10 cellular contexts compared by ENCODE assay signal in the genomic region with DNA sequence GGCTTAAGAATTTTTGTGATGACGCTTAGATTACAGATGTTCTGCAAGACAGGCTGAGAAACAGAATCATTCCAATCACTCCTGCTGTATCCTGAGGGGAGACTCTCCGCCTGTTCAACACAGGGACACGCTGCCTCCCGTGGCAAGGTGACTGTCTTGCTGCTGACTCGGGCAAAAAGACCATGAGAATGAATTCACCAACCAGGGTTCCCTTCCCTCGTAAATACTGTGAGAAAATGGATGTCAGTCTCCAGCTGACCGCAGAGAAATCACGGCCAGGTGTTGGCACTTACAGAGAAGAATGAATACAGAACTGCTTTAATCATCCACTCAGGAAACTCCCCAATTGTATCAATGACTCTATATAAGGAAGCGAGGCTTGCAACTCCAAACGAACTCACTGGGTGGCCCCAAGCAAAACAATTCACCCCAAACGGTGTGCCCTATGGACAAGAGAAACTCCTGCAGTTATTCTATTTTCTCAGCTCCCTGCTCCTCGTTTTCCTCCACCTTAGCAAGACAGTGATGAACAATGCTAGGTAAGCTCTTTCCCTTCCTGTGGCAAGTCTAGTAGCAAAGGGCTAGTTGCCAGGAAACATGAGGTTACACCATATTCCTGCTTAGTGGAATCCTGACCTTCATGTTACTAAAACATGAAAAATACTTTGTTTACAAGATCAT. TPM values are rescaled to one million over a fixed set of nuclear protein-coding genes. Genes with fewer than 3 reads are reported as not detected.
DNase-seq lines count a peak whose midpoint lies in the region; ATAC-seq and TF ChIP-seq lines count a peak whose summit lies in the region.
"Had no signal": no experiment of that assay in that cellular context is flagged by ENCODE, and none has a peak within 500 bp of the region (broad histone marks: within the 10 kb centered on the region; RNA-seq: fewer than 3 reads in every experiment).

No MANE protein-coding gene starts in this region.

- H3K9me3 ChIP-seq in PC-3 (ENCODE audit: low read length), result no peaks in the 10 kb centered on the region

- H2AFZ ChIP-seq in PC-3 (ENCODE audit: low read length), result no peak overlapping the region

- intact Hi-C loops in activated CD4-positive, alpha-beta memory T cell treated with anti-CD3 and anti-CD28 coated beads for 36 hours (cut with micrococcal nuclease), result loop anchor here (5.0 kb wide), 1 partner anchor 64 kb away; no protein-coding TSS in a partner anchor
- intact Hi-C loops in PC-3 (cut with micrococcal nuclease), result loop anchor here (2.0 to 5.0 kb wide), 5 partner anchors 18 to 100 kb away; a partner anchor contains a TSS

- H3K4me3 Mint-ChIP-seq in activated CD4-positive, alpha-beta memory T cell treated with anti-CD3 and anti-CD28 coated beads for 36 hours, result no peak overlapping the region
- H3K4me3 Mint-ChIP-seq in activated CD4-positive, alpha-beta memory T cell treated with anti-CD3 and anti-CD28 coated beads, Interleukin-2, amount 10 ng/mL, durations not matched to agents 7 days and 5 days, result no peak overlapping the region
- H3K4me3 Mint-ChIP-seq in stimulated activated naive B cell treated with anti-CD40 and anti-IgM and Interleukin-4, amounts not matched to agents 10 μg/mL and 1 μg/mL and 100 μg/mL, for 72 hours, result peak overlapping the region; percentile 64 to 72
- H3K4me3 Mint-ChIP-seq: activated naive CD8-positive, alpha-beta T cell treated with anti-CD3 and anti-CD28 coated beads, Interleukin-2, amount 10 ng/mL, durations not matched to agents 7 days and 5 days had no signal

- H4K20me1 ChIP-seq in PC-3 (ENCODE audit: low read length), result no peaks in the 10 kb centered on the region

- DNase-seq in activated CD4-positive, alpha-beta memory T cell treated with anti-CD3 and anti-CD28 coated beads for 36 hours, result peak; percentile 20
- no peak for DNase-seq in activated CD4-positive, alpha-beta memory T cell treated with anti-CD3 and anti-CD28 coated beads, Interleukin-2, amount 10 ng/mL, durations not matched to agents 7 days and 5 days
- DNase-seq in PC-3 (peak; percentile 68), glomerular visceral epithelial cell (ENCODE audit: extremely low spot score) (peak; percentile 91), HuH-7.5 (ENCODE audit: low spot score) (no peak)
- peak; percentile 49 for DNase-seq in stimulated activated naive B cell treated with anti-CD40 and anti-IgM and Interleukin-4, amounts not matched to agents 10 μg/mL and 1 μg/mL and 100 μg/mL, for 72 hours
- DNase-seq: activated naive CD8-positive, alpha-beta T cell treated with anti-CD3 and anti-CD28 coated beads, Interleukin-2, amount 10 ng/mL, durations not matched to agents 7 days and 5 days; DND-41 had no signal

- ATAC-seq in HG03135 (IDR thresholded peaks at IDR 0.05; ENCODE audit: unreplicated experiment) (peak; percentile 51), PC-3 (peak; percentile 43), GM18867 (IDR thresholded peaks at IDR 0.05; ENCODE audit: unreplicated experiment) (no peak)
- peak; percentile 79 for ATAC-seq in stimulated activated naive B cell treated with anti-CD40 and anti-IgM and Interleukin-4, amounts not matched to agents 10 μg/mL and 1 μg/mL and 100 μg/mL, for 72 hours (replicated peaks)

- no peaks in the 10 kb centered on the region for H3K36me3 ChIP-seq in PC-3 (ENCODE audit: low read depth, low read length)

- H3K4me3 ChIP-seq in PC-3 (ENCODE audit: low read length), result peak overlapping the region; percentile 7; the same call in 1 of the 2 replicates

- H3K27ac Mint-ChIP-seq in activated CD4-positive, alpha-beta memory T cell treated with anti-CD3 and anti-CD28 coated beads for 36 hours, result no peak overlapping the region
- H3K27ac Mint-ChIP-seq in activated CD4-positive, alpha-beta memory T cell treated with anti-CD3 and anti-CD28 coated beads, Interleukin-2, amount 10 ng/mL, durations not matched to agents 7 days and 5 days, result no peak overlapping the region
- peak overlapping the region; percentile 98 for H3K27ac Mint-ChIP-seq in stimulated activated naive B cell treated with anti-CD40 and anti-IgM and Interleukin-4, amounts not matched to agents 10 μg/mL and 1 μg/mL and 100 μg/mL, for 72 hours
- H3K27ac Mint-ChIP-seq: activated naive CD8-positive, alpha-beta T cell treated with anti-CD3 and anti-CD28 coated beads, Interleukin-2, amount 10 ng/mL, durations not matched to agents 7 days and 5 days had no signal

- TF ChIP-seq CTCF in PC-3 (conservative IDR thresholded peaks at IDR 0.05; ENCODE audit: low read depth, low read length), result peak; percentile 39; the same call in 1 of the 2 replicates

- peaks cover 15% of the 10 kb centered on the region for H3F3A ChIP-seq in PC-3 (ENCODE audit: low read length, unreplicated experiment)

- H3K4me1 Mint-ChIP-seq in activated CD4-positive, alpha-beta memory T cell treated with anti-CD3 and anti-CD28 coated beads for 36 hours (ENCODE audit: low read depth), result peaks cover 39% of the 10 kb centered on the region
- peaks cover 18% of the 10 kb centered on the region for H3K4me1 Mint-ChIP-seq in activated CD4-positive, alpha-beta memory T cell treated with anti-CD3 and anti-CD28 coated beads, Interleukin-2, amount 10 ng/mL, durations not matched to agents 7 days and 5 days
- peaks cover 65 to 94% of the 10 kb centered on the region in 2 donors for H3K4me1 Mint-ChIP-seq in stimulated activated naive B cell treated with anti-CD40 and anti-IgM and Interleukin-4, amounts not matched to agents 10 μg/mL and 1 μg/mL and 100 μg/mL, for 72 hours

- POLR2A ChIA-PET in activated CD4-positive, alpha-beta memory T cell treated with anti-CD3 and anti-CD28 coated beads for 36 hours (lab: Charles Lee), result no interaction called here
- POLR2A ChIA-PET in activated CD4-positive, alpha-beta memory T cell treated with anti-CD3 and anti-CD28 coated beads, Interleukin-2, amount 10 ng/mL, durations not matched to agents 7 days and 5 days (lab: Charles Lee), result no interaction called here
- POLR2A ChIA-PET in PC-3 (lab: Charles Lee; ENCODE audit: unreplicated experiment), result no interaction called here

- CTCF ChIA-PET in activated CD4-positive, alpha-beta memory T cell treated with anti-CD3 and anti-CD28 coated beads for 36 hours (lab: Charles Lee), result interaction anchor here (1.2 to 1.5 kb wide), 2 partner anchors 61 to 64 kb away, joined by 3 to 4 read pairs; no protein-coding TSS in a partner anchor
- CTCF ChIA-PET in activated CD4-positive, alpha-beta memory T cell treated with anti-CD3 and anti-CD28 coated beads, Interleukin-2, amount 10 ng/mL, durations not matched to agents 7 days and 5 days (lab: Charles Lee), result no interaction called here
- CTCF ChIA-PET in PC-3 (lab: Charles Lee), result interaction anchor here (0.5 to 1.4 kb wide), 5 partner anchors 19 to 418 kb away, joined by 3 to 7 read pairs (median 5); no protein-coding TSS in a partner anchor

- peaks cover 45% of the 10 kb centered on the region for H3K4me1 ChIP-seq in PC-3 (ENCODE audit: insufficient read depth, low read length)

- H3K9me3 Mint-ChIP-seq in activated CD4-positive, alpha-beta memory T cell treated with anti-CD3 and anti-CD28 coated beads for 36 hours, result no peaks in the 10 kb centered on the region
- no peaks in the 10 kb centered on the region for H3K9me3 Mint-ChIP-seq in activated CD4-positive, alpha-beta memory T cell treated with anti-CD3 and anti-CD28 coated beads, Interleukin-2, amount 10 ng/mL, durations not matched to agents 7 days and 5 days
- peaks cover 0 to 2% of the 10 kb centered on the region in 2 donors for H3K9me3 Mint-ChIP-seq in stimulated activated naive B cell treated with anti-CD40 and anti-IgM and Interleukin-4, amounts not matched to agents 10 μg/mL and 1 μg/mL and 100 μg/mL, for 72 hours
- H3K9me3 Mint-ChIP-seq: activated naive CD8-positive, alpha-beta T cell treated with anti-CD3 and anti-CD28 coated beads, Interleukin-2, amount 10 ng/mL, durations not matched to agents 7 days and 5 days had no signal

- BruUV-seq in PC-3 (replicated peaks; lab: Mats Ljungman, UMichigan), result no TSS peak

- H3K79me2 ChIP-seq in PC-3 (ENCODE audit: low read length), result peaks cover 83% of the 10 kb centered on the region

- no peaks in the 10 kb centered on the region for H3K27me3 Mint-ChIP-seq in activated CD4-positive, alpha-beta memory T cell treated with anti-CD3 and anti-CD28 coated beads for 36 hours
- H3K27me3 Mint-ChIP-seq in activated CD4-positive, alpha-beta memory T cell treated with anti-CD3 and anti-CD28 coated beads, Interleukin-2, amount 10 ng/mL, durations not matched to agents 7 days and 5 days, result no peaks in the 10 kb centered on the region
- no peaks in the 10 kb centered on the region for H3K27me3 Mint-ChIP-seq in stimulated activated naive B cell treated with anti-CD40 and anti-IgM and Interleukin-4, amounts not matched to agents 10 μg/mL and 1 μg/mL and 100 μg/mL, for 72 hours
- H3K27me3 Mint-ChIP-seq: activated naive CD8-positive, alpha-beta T cell treated with anti-CD3 and anti-CD28 coated beads, Interleukin-2, amount 10 ng/mL, durations not matched to agents 7 days and 5 days had no signal

- H3K4me2 ChIP-seq in PC-3 (ENCODE audit: low read length), result peak overlapping the region; percentile 70

- peak overlapping the region; percentile 58 for H3K9ac ChIP-seq in PC-3 (ENCODE audit: low read length)

- H3K9me2 ChIP-seq in PC-3 (replicated peaks; ENCODE audit: low read length), result no peaks in the 10 kb centered on the region

- H3K27me3 ChIP-seq in PC-3 (ENCODE audit: low read length), result no peaks in the 10 kb centered on the region

- H3K27ac ChIP-seq in PC-3 (ENCODE audit: low read length), result peak overlapping the region; percentile 92

- peaks cover 2% of the 10 kb centered on the region for H3K36me3 Mint-ChIP-seq in activated CD4-positive, alpha-beta memory T cell treated with anti-CD3 and anti-CD28 coated beads for 36 hours
- no peaks in the 10 kb centered on the region for H3K36me3 Mint-ChIP-seq in activated CD4-positive, alpha-beta memory T cell treated with anti-CD3 and anti-CD28 coated beads, Interleukin-2, amount 10 ng/mL, durations not matched to agents 7 days and 5 days (ENCODE audit: low read depth)
- H3K36me3 Mint-ChIP-seq in stimulated activated naive B cell treated with anti-CD40 and anti-IgM and Interleukin-4, amounts not matched to agents 10 μg/mL and 1 μg/mL and 100 μg/mL, for 72 hours, result peaks cover 24 to 39% of the 10 kb centered on the region in 2 donors
- H3K36me3 Mint-ChIP-seq: activated naive CD8-positive, alpha-beta T cell treated with anti-CD3 and anti-CD28 coated beads, Interleukin-2, amount 10 ng/mL, durations not matched to agents 7 days and 5 days had no signal

RNA-seq across cellular contexts. Expression of a gene that starts 22.8 kb away (rescaled TPM):
- 10 to 100 TPM; 23.6 to 23.7 TPM for total RNA-seq in activated CD4-positive, alpha-beta memory T cell treated with anti-CD3 and anti-CD28 coated beads for 36 hours
- 10 to 100 TPM; 16.3 to 17.4 TPM for total RNA-seq in activated CD4-positive, alpha-beta memory T cell treated with anti-CD3 and anti-CD28 coated beads, Interleukin-2, amount 10 ng/mL, durations not matched to agents 7 days and 5 days
- 15.0 and 26.8 TPM in 2 replicates for total RNA-seq in PC-3 (2014; rRNA removed)

Comparison
In these comparisons a context has a peak if more than half of its experiments do, and no peak if none do; other contexts are left out.
1. DNase-seq: peak in activated CD4-positive, alpha-beta memory T cell treated with anti-CD3 and anti-CD28 coated beads for 36 hours (single experiment), PC-3 (single experiment), glomerular visceral epithelial cell (single experiment) and stimulated activated naive B cell treated with anti-CD40 and anti-IgM and Interleukin-4, amounts not matched to agents 10 μg/mL and 1 μg/mL and 100 μg/mL, for 72 hours (single experiment); none in activated CD4-positive, alpha-beta memory T cell treated with anti-CD3 and anti-CD28 coated beads, Interleukin-2, amount 10 ng/mL, durations not matched to agents 7 days and 5 days (single experiment) and HuH-7.5 (single experiment).
2. H3K4me3 Mint-ChIP-seq: peak in stimulated activated naive B cell treated with anti-CD40 and anti-IgM and Interleukin-4, amounts not matched to agents 10 μg/mL and 1 μg/mL and 100 μg/mL, for 72 hours (2 of 2); none in activated CD4-positive, alpha-beta memory T cell treated with anti-CD3 and anti-CD28 coated beads for 36 hours (single experiment) and activated CD4-positive, alpha-beta memory T cell treated with anti-CD3 and anti-CD28 coated beads, Interleukin-2, amount 10 ng/mL, durations not matched to agents 7 days and 5 days (single experiment).